Comparison of ENCODE assay signal across 1 cellular context in the genomic region with DNA sequence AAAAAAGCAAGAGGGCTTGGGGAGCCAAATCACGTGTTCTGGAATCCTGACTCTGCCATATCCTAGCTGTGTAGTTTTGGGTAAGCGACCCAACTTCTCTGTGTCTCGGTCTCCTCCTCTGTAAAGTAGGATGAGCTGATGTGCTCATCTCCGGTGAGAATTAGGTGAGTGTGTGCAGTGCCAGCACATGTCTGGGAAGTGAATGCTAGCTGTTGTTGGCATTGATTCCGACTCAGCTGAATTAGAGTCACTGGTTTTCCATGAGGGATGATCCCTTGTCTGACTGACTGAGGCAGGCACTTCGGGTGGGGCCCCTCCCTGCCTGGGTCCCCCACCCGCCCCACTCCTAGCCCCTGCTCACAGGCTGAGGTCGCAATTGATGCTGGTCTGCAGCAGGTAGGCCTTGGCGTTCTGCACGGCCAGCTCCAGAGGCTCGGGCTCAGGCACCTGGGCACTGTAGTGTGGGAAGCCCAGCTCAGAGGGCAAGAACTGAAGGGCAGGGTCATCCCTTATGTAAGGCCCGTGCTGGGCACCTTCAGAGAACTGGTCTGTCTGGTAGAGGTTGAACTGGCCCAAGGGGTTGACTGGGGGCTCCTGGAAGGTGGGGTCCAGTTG.
TF ChIP-seq lines count a peak whose summit lies in the region.

No MANE protein-coding gene starts in this region.

TF ChIP-seq in IMR-90, 13 proteins besides CTCF, POLR2A, EP300 and RAD21:
- TF ChIP-seq FOS (IDR thresholded peaks at IDR 0.05; ENCODE audit: low read depth, low read length) (no peak), NFE2L2 (IDR thresholded peaks at IDR 0.05; ENCODE audit: low read depth, low read length) (no peak), MAFK (IDR thresholded peaks at IDR 0.05; ENCODE audit: low read depth, low read length) (no peak), MXI1 (IDR thresholded peaks at IDR 0.05; ENCODE audit: borderline replicate concordance, low read depth, low read length) (no peak), MAZ (IDR thresholded peaks at IDR 0.05; ENCODE audit: borderline replicate concordance, low read depth, low read length) (no peak)
